ENCODE assay signal across 15 cellular contexts in genomic region chr14:102979406-102979805, GRCh38. TPM values are rescaled to one million over a fixed set of nuclear protein-coding genes. Genes with fewer than 3 reads are reported as not detected.
DNase-seq lines count a peak whose midpoint lies in the region; ATAC-seq and TF ChIP-seq lines count a peak whose summit lies in the region.
"Had no signal": no experiment of that assay in that cellular context is flagged by ENCODE, and none has a peak within 500 bp of the region (broad histone marks: within the 10 kb centered on the region; RNA-seq: fewer than 3 reads in every experiment).

No MANE protein-coding gene starts in this region.

- TF ChIP-seq CTCF in MCF 10A (IDR thresholded peaks at IDR 0.05; ENCODE audit: unreplicated experiment) = no peak
- TF ChIP-seq CTCF in breast epithelium (IDR thresholded peaks at IDR 0.05) = no peak
- no peak for TF ChIP-seq CTCF in VCaP (conservative IDR thresholded peaks at IDR 0.05)

- CTCF ChIA-PET in MCF 10A (lab: Yijun Ruan, JAX) = interaction anchor here (0.8 kb wide), 1 partner anchor 313 kb away, joined by 3 read pairs; no protein-coding TSS in a partner anchor

- H3K4me3 ChIP-seq in breast epithelium = no peak overlapping the region
- H3K4me3 ChIP-seq: A549, GM12878, GM23248 had no signal

- no peak for TF ChIP-seq POLR2A in breast epithelium (IDR thresholded peaks at IDR 0.05)

- peak overlapping the region; percentile 42 for H3K27ac Mint-ChIP-seq in MCF 10A (ENCODE audit: low read depth, unreplicated experiment)
- H3K27ac Mint-ChIP-seq in activated T-helper 17 cell treated with anti-CD3 and anti-CD28 coated beads, Interleukin-2, amount 50 U/mL, for 72 hours = no peak overlapping the region
- H3K27ac Mint-ChIP-seq: CD4-positive, alpha-beta memory T cell had no signal

- H3K4me1 ChIP-seq in breast epithelium = no peaks in the 10 kb centered on the region
- H3K4me1 ChIP-seq: A549, BE2C had no signal

- H3K27me3 Mint-ChIP-seq in MCF 10A (ENCODE audit: insufficient read depth, unreplicated experiment) = no peaks in the 10 kb centered on the region
- H3K27me3 Mint-ChIP-seq in activated T-helper 17 cell treated with anti-CD3 and anti-CD28 coated beads, Interleukin-2, amount 50 U/mL, for 72 hours = no peaks in the 10 kb centered on the region

- no peaks in the 10 kb centered on the region for H3K27me3 ChIP-seq in breast epithelium
- H3K27me3 ChIP-seq: BE2C had no signal

- peak; percentile 78 for ATAC-seq in activated T-helper 17 cell treated with anti-CD3 and anti-CD28 coated beads, Interleukin-2, amount 50 U/mL, for 72 hours (replicated peaks)
- ATAC-seq: A549, GM12878, HCT116 had no signal

- no TSS peak for BruUV-seq in MCF 10A (replicated peaks; lab: Mats Ljungman, UMichigan)

- no peak overlapping the region for H3K4me3 Mint-ChIP-seq in MCF 10A (ENCODE audit: unreplicated experiment)
- no peak overlapping the region for H3K4me3 Mint-ChIP-seq in activated T-helper 17 cell treated with anti-CD3 and anti-CD28 coated beads, Interleukin-2, amount 50 U/mL, for 72 hours
- H3K4me3 Mint-ChIP-seq: CD4-positive, alpha-beta memory T cell had no signal

- POLR2A ChIA-PET in MCF 10A (lab: Yijun Ruan, JAX) = interaction anchor here (0.5 to 1.4 kb wide), 3 partner anchors 11 to 284 kb away, joined by 3 to 5 read pairs (median 3); no protein-coding TSS in a partner anchor

- DNase-seq in activated T-cell treated with anti-CD3 and anti-CD28 coated beads for 48 hours (ENCODE audit: low read depth) (peak; percentile 20), activated T-cell treated with anti-CD3 and anti-CD28 coated beads for 4 hours (no peak), MCF 10A (ENCODE audit: unreplicated experiment) (no peak), breast epithelium (ENCODE audit: low spot score in 2 of 2) (no peak)
- DNase-seq: BE2C; CD4-positive, alpha-beta memory T cell; DMS79; GM23248 had no signal

- H3K9me3 Mint-ChIP-seq in MCF 10A (ENCODE audit: unreplicated experiment) = no peaks in the 10 kb centered on the region
- no peaks in the 10 kb centered on the region for H3K9me3 Mint-ChIP-seq in activated T-helper 17 cell treated with anti-CD3 and anti-CD28 coated beads, Interleukin-2, amount 50 U/mL, for 72 hours

- H3K36me3 ChIP-seq in breast epithelium = peaks cover 3% of the 10 kb centered on the region

- H3K9me3 ChIP-seq in breast epithelium = no peaks in the 10 kb centered on the region
- H3K9me3 ChIP-seq: A549, BE2C had no signal

- H3K36me3 Mint-ChIP-seq in MCF 10A (ENCODE audit: insufficient read depth, unreplicated experiment) = peaks cover 92% of the 10 kb centered on the region
- H3K36me3 Mint-ChIP-seq in activated T-helper 17 cell treated with anti-CD3 and anti-CD28 coated beads, Interleukin-2, amount 50 U/mL, for 72 hours (ENCODE audit: low read depth) = peaks cover 18% of the 10 kb centered on the region

- no peaks in the 10 kb centered on the region for H3K4me1 Mint-ChIP-seq in MCF 10A (ENCODE audit: insufficient read depth, unreplicated experiment)
- no peaks in the 10 kb centered on the region for H3K4me1 Mint-ChIP-seq in activated T-helper 17 cell treated with anti-CD3 and anti-CD28 coated beads, Interleukin-2, amount 50 U/mL, for 72 hours
- H3K4me1 Mint-ChIP-seq: CD4-positive, alpha-beta memory T cell had no signal

- intact Hi-C loops in MCF 10A (cut with micrococcal nuclease) = no loop called here
- intact Hi-C loops in breast epithelium (cut with DNase I; ENCODE audit: low total_unique reads) = no loop called here

- H3K27ac ChIP-seq in breast epithelium = no peak overlapping the region
- H3K27ac ChIP-seq in VCaP = peak overlapping the region; percentile 84
- H3K27ac ChIP-seq: A549, C4-2B had no signal

RNA-seq across cellular contexts. Expression of gene AMN, which starts 56.9 kb away (rescaled TPM):
- total RNA-seq in MCF 10A (2022) = 0.29 TPM in 1 of 2 replicates, not detected in the other
- under 1 TPM; 0.16 to 0.88 (median 0.66) TPM for total RNA-seq in breast epithelium
- 1 to 10 TPM; 2.1 to 2.3 TPM for total RNA-seq in activated T-helper 17 cell treated with anti-CD3 and anti-CD28 coated beads, Interleukin-2, amount 50 U/mL, for 72 hours
- total RNA-seq: G401, GM23248 had no signal
